ENCODE assay signal across 23 cellular contexts in genomic region chr13:102318233-102318632, GRCh38.
DNase-seq lines count a peak whose midpoint lies in the region; ATAC-seq and TF ChIP-seq lines count a peak whose summit lies in the region.
"Had no signal": no experiment of that assay in that cellular context is flagged by ENCODE, and none has a peak within 500 bp of the region (broad histone marks: within the 10 kb centered on the region; RNA-seq: fewer than 3 reads in every experiment).

No MANE protein-coding gene starts in this region.

- H3K4me1 ChIP-seq in heart right ventricle (peaks cover 0 to 28% (median 11%) of the 10 kb centered on the region in 9 donors), lung (ENCODE audit: control insufficient read depth in 2 of 2, insufficient read depth in 2 of 2, low read length in 2 of 2) (peaks cover 2 to 6% of the 10 kb centered on the region in 2 donors), thoracic aorta (ENCODE audit: control insufficient read depth in 1 of 2, low read depth in 2 of 2) (peaks cover 7 to 20% of the 10 kb centered on the region in 2 donors), GM23248 (ENCODE audit: insufficient read depth) (peaks cover 6% of the 10 kb centered on the region)
- H3K4me1 ChIP-seq: neural progenitor cell had no signal

- intact Hi-C loops in heart right ventricle (cut with DNase I) = loop anchor here in 4 of 10 donors (5.0 to 10.0 kb wide), 3 partner anchors 74 to 79 kb away; no protein-coding TSS in a partner anchor

- 0 out of 2 replicates have a peak, but pooled peaks cover 4% of the 10 kb centered on the region for H3K9me2 ChIP-seq in GM23248 (ENCODE audit: insufficient read depth)

- H3K27ac ChIP-seq in coronary artery (peak overlapping the region; percentile 27 to 72), heart right ventricle (peak overlapping the region in 8 of 10 donors; percentile 31 to 81 (median 71)), lung (ENCODE audit: low read depth in 1 of 2, low read length in 1 of 2) (peak overlapping the region; percentile 50 to 51), thoracic aorta (peak overlapping the region; percentile 59 to 63), GM23248 (no peak overlapping the region)
- H3K27ac ChIP-seq: hepatocyte, neural progenitor cell had no signal

- H3K4me3 ChIP-seq in coronary artery (no peak overlapping the region), heart right ventricle (no peak overlapping the region), lung (no peak overlapping the region), thoracic aorta (no peak overlapping the region), GM23248 (no peak overlapping the region)
- H3K4me3 ChIP-seq: hepatocyte, MG63, neural progenitor cell had no signal

- TF ChIP-seq CTCF in coronary artery (IDR thresholded peaks at IDR 0.05) = no peak
- no peak for TF ChIP-seq CTCF in heart right ventricle (IDR thresholded peaks at IDR 0.05)
- TF ChIP-seq CTCF in lung (IDR thresholded peaks at IDR 0.05; ENCODE audit: control extremely low read depth, extremely low read depth) = no peak
- TF ChIP-seq CTCF in thoracic aorta (IDR thresholded peaks at IDR 0.05) = no peak

- no peaks in the 10 kb centered on the region for H3F3A ChIP-seq in GM23248 (ENCODE audit: insufficient read depth)

- H3K79me2 ChIP-seq in GM23248 (ENCODE audit: insufficient read depth) = no peaks in the 10 kb centered on the region
- H3K79me2 ChIP-seq: hepatocyte had no signal

- in situ Hi-C loops in GM23248 (cut with MboI) = no loop called here

- 79 to 80% methylated on average over 5 of the region's 5 CpGs for WGBS in heart right ventricle, 2 donors
- 87 to 92% methylated on average over 5 of the region's 5 CpGs for WGBS in lung, 2 donors
- 42 to 61% methylated on average over 3 to 5 of the region's 5 CpGs for WGBS in GM23248 (ENCODE audit: low coverage in 1 of 2, low lambda C conversion rate in 2 of 2, missing lambda C conversion rate in 2 of 2), 2 experiments

- H3K9me3 ChIP-seq in heart right ventricle = no peaks in the 10 kb centered on the region
- peaks cover 0 to 2% of the 10 kb centered on the region in 2 donors for H3K9me3 ChIP-seq in lung (ENCODE audit: control insufficient read depth in 2 of 2, insufficient read depth in 1 of 2, low read length in 1 of 2)
- no peaks in the 10 kb centered on the region for H3K9me3 ChIP-seq in thoracic aorta
- H3K9me3 ChIP-seq in GM23248 (ENCODE audit: low read depth) = no peaks in the 10 kb centered on the region
- H3K9me3 ChIP-seq: MG63 had no signal

- DNase-seq in coronary artery (ENCODE audit: low spot score) (no peak), heart right ventricle (no peak), lung (ENCODE audit: low spot score) (no peak), thoracic aorta (ENCODE audit: low spot score) (no peak), NCI-H526 treated with DMSO at 0.1 percent for 48 hours (lab: John Stamatoyannopoulos, UW) (no peak), GM23248 (no peak)
- DNase-seq: activated CD4-positive, alpha-beta memory T cell treated with anti-CD3 and anti-CD28 coated beads, Interleukin-2, amount 10 ng/mL, durations not matched to agents 7 days and 5 days; activated CD4-positive, CD25-positive, alpha-beta regulatory T cell treated with anti-CD3 and anti-CD28 coated beads, Interleukin-2, amount 50 U/mL, for 72 hours; cortex of kidney; DMS79; foreskin melanocyte; GDM1; KBM-7; NCI-H1105 treated with DMSO at 0.1 percent for 48 hours; NCI-H2029; T-helper 17 cell had no signal

- H4K20me1 ChIP-seq in GM23248 (ENCODE audit: insufficient read depth) = no peaks in the 10 kb centered on the region

- no peak overlapping the region for H3K9ac ChIP-seq in GM23248
- H3K9ac ChIP-seq: neural progenitor cell had no signal

- H3K27me3 ChIP-seq in heart right ventricle (no peaks in the 10 kb centered on the region), lung (ENCODE audit: control insufficient read depth, insufficient read depth) (no peaks in the 10 kb centered on the region), thoracic aorta (replicated peaks; ENCODE audit: insufficient read depth) (no peaks in the 10 kb centered on the region), GM23248 (replicated peaks; ENCODE audit: insufficient read depth) (0 out of 2 replicates have a peak, but pooled peaks cover 7% of the 10 kb centered on the region)
- H3K27me3 ChIP-seq: hepatocyte, MG63, neural progenitor cell had no signal

- H2AFZ ChIP-seq in GM23248 = no peak overlapping the region
- H2AFZ ChIP-seq: hepatocyte, neural progenitor cell had no signal

- no peaks in the 10 kb centered on the region for H3K36me3 ChIP-seq in heart right ventricle
- no peaks in the 10 kb centered on the region for H3K36me3 ChIP-seq in lung (ENCODE audit: control insufficient read depth in 2 of 2, insufficient read depth in 2 of 2, low read length in 2 of 2)
- no peaks in the 10 kb centered on the region for H3K36me3 ChIP-seq in thoracic aorta
- no peaks in the 10 kb centered on the region for H3K36me3 ChIP-seq in GM23248 (ENCODE audit: low read depth)
- H3K36me3 ChIP-seq: MG63, neural progenitor cell had no signal

- H3K4me2 ChIP-seq in GM23248 (ENCODE audit: unreplicated experiment) = no peak overlapping the region
- H3K4me2 ChIP-seq: hepatocyte, neural progenitor cell had no signal

- ATAC-seq in heart right ventricle = peak; percentile 10 to 48 (median 29)
- no peak for ATAC-seq in lung (ENCODE audit: insufficient read depth, low FRiP score)
- no peak for ATAC-seq in thoracic aorta (ENCODE audit: insufficient number of reproducible peaks, low FRiP score, low read depth)
- no peak for ATAC-seq in HG02852 (IDR thresholded peaks at IDR 0.05; ENCODE audit: unreplicated experiment)
- ATAC-seq in GM18511 (IDR thresholded peaks at IDR 0.05; ENCODE audit: unreplicated experiment) = no peak
- ATAC-seq: activated T-helper 17 cell treated with anti-CD3 and anti-CD28 coated beads, Interleukin-2, amount 50 U/mL, for 72 hours; esophagus mucosa; T-helper 17 cell had no signal

Comparison
In these comparisons a context has a peak if more than half of its experiments do, and no peak if none do; other contexts are left out.
1. ATAC-seq: peak in heart right ventricle (8 of 8); none in lung (single experiment), thoracic aorta (single experiment), HG02852 (single experiment) and GM18511 (single experiment).